ENCODE assay signal across 19 cellular contexts in the genomic region with DNA sequence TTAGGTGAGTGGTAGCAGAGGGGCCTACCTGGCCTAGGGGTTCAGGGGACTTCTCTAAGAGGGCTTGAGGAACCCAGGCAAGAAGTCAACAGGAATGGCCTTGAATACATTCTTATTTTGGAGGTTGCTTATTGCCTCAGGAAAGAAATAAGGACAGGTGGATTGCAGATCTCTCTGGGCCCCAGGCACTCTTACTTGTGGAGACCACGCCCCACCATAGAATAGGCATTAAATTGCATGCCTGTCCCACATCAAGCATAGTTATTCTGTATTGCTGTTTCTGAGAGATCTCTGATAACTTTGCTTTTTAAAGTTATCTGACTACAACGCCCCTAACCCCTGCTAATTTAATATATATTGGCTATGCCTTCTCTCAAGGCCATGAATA.
"Had no signal": no experiment of that assay in that cellular context is flagged by ENCODE, and none has a peak within 500 bp of the region (broad histone marks: within the 10 kb centered on the region; RNA-seq: fewer than 3 reads in every experiment).

No MANE protein-coding gene starts in this region.

- H3K4me3 Mint-ChIP-seq: activated naive CD4-positive, alpha-beta T cell treated with anti-CD3 and anti-CD28 coated beads, Interleukin-2, amount 10 ng/mL, durations not matched to agents 7 days and 5 days; activated naive CD8-positive, alpha-beta T cell treated with anti-CD3 and anti-CD28 coated beads, Interleukin-2, amount 50 U/mL, for 24 hours; endodermal cell; naive thymus-derived CD4-positive, alpha-beta T cell had no signal

- H3K36me3 Mint-ChIP-seq: activated naive CD4-positive, alpha-beta T cell treated with anti-CD3 and anti-CD28 coated beads, Interleukin-2, amount 10 ng/mL, durations not matched to agents 7 days and 5 days; naive thymus-derived CD4-positive, alpha-beta T cell had no signal

- H3K27ac ChIP-seq: brain microvascular endothelial cell, ovary, thyroid gland, WERI-Rb-1 had no signal

- H3K27ac Mint-ChIP-seq: activated naive CD4-positive, alpha-beta T cell treated with anti-CD3 and anti-CD28 coated beads, Interleukin-2, amount 10 ng/mL, durations not matched to agents 7 days and 5 days; activated naive CD8-positive, alpha-beta T cell treated with anti-CD3 and anti-CD28 coated beads, Interleukin-2, amount 50 U/mL, for 24 hours had no signal

- H3K4me3 ChIP-seq: ovary, thyroid gland had no signal

- H3K9me3 ChIP-seq: ovary, thyroid gland had no signal

- H3K27me3 ChIP-seq: brain microvascular endothelial cell, foreskin keratinocyte, ovary, thyroid gland had no signal

- DNase-seq: activated CD4-positive, alpha-beta T cell treated with anti-CD3 and anti-CD28 coated beads for 1 hour; activated CD8-positive, alpha-beta memory T cell treated with anti-CD3 and anti-CD28 coated beads for 24 hours; activated CD8-positive, alpha-beta memory T cell treated with anti-CD3 and anti-CD28 coated beads, Interleukin-2, amount 50 U/mL, for 48 hours; activated effector memory CD4-positive, alpha-beta T cell treated with Interleukin-2 at 50 U/mL for 16 hours; activated naive CD4-positive, alpha-beta T cell treated with anti-CD3 and anti-CD28 coated beads, Interleukin-2, amount 10 ng/mL, durations not matched to agents 7 days and 5 days; activated naive CD8-positive, alpha-beta T cell treated with anti-CD3 and anti-CD28 coated beads, Interleukin-2, amount 50 U/mL, for 24 hours; anterior cingulate cortex; central memory CD4-positive, alpha-beta T cell; endodermal cell; glutamatergic neuron; hypothalamus; naive thymus-derived CD4-positive, alpha-beta T cell; ovary; stimulated activated CD4-positive, alpha-beta T cell treated with anti-CD3 and anti-CD28 coated beads, Interleukin-4, amount 100 ng/mL, for 4 hours; stimulated activated naive CD4-positive, alpha-beta T cell treated with Interleukin-2 at 50 U/mL for 16 hours; thyroid gland; WERI-Rb-1 had no signal

- H3K9me3 Mint-ChIP-seq: activated naive CD4-positive, alpha-beta T cell treated with anti-CD3 and anti-CD28 coated beads, Interleukin-2, amount 10 ng/mL, durations not matched to agents 7 days and 5 days; activated naive CD8-positive, alpha-beta T cell treated with anti-CD3 and anti-CD28 coated beads, Interleukin-2, amount 50 U/mL, for 24 hours; endodermal cell had no signal

- ATAC-seq: activated naive CD8-positive, alpha-beta T cell treated with anti-CD3 and anti-CD28 coated beads, Interleukin-2, amount 50 U/mL, for 24 hours; naive thymus-derived CD4-positive, alpha-beta T cell had no signal

- H3K27me3 Mint-ChIP-seq: activated naive CD8-positive, alpha-beta T cell treated with anti-CD3 and anti-CD28 coated beads, Interleukin-2, amount 50 U/mL, for 24 hours had no signal

- H3K36me3 ChIP-seq: brain microvascular endothelial cell, ovary, thyroid gland, WERI-Rb-1 had no signal
